8 cellular contexts compared by ENCODE assay signal in the genomic region with DNA sequence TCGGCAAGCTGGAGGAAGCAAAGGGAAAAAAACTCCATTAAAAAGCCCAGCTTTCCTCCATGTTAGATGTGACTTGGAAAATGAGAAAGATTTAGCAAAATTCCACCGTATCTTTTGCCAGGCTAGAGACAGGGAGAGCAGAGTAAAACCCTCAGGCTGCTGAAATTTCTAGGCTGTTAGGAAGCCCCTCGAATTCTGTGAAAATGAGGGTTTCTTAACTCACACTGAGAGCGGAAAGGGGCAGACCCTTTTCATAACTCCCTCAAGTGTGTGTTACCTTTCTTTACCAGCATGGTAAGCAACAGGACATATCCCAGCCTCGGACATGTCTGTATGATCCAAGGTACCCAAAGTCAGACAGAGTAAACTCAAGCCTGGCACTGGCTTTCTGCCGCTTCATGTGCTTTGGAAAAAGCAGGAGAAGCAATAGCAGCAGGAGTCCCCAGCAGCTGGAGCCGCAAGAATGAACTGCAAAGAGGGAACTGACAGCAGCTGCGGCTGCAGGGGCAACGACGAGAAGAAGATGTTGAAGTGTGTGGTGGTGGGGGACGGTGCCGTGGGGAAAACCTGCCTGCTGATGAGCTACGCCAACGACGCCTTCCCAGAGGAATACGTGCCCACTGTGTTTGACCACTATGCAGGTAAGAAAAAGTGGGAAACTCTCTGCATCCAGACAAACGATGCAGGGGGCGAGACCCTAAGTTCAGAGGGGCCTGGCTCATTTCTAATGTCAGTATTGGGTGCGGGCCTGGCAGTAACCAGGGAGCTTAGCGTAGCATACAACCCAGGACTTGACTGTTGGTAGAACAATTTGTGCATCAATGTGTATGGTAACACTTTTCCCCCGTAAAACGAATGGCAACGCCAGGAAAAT. TPM values are rescaled to one million over a fixed set of nuclear protein-coding genes. Genes with fewer than 3 reads are reported as not detected.
DNase-seq lines count a peak whose midpoint lies in the region; ATAC-seq, FAIRE-seq and TF ChIP-seq lines count a peak whose summit lies in the region.

A gene (plus strand): TSS at position 37 of the 874 bp plus-strand sequence. CDS start 427 bp downstream, at position 464.

- BruUV-seq in HepG2 (replicated peaks; lab: Mats Ljungman, UMichigan): TSS peak; percentile 92

- H3K4me3 ChIP-seq in HepG2 (replicated peaks in 1 of 3; ENCODE audit: insufficient read depth in 1 of 3, low read depth in 2 of 3, low read length in 3 of 3) (peak within 1 kb of the TSS; percentile 36 to 51 (median 46); a peak in 5 of 6 replicates), thoracic aorta (peak within 1 kb of the TSS; percentile 72)

- TF ChIP-seq CTCF in chondrocyte (IDR thresholded peaks at IDR 0.05) (peak; percentile 31), HepG2 (CRISPR knock-in tag; IDR thresholded peaks at IDR 0.05) (no peak), thoracic aorta (IDR thresholded peaks at IDR 0.05) (no peak)

- H3K79me2 ChIP-seq in HepG2 (ENCODE audit: insufficient read depth, low read length): no peaks in the 10 kb centered on the region

- CTCF ChIA-PET in HepG2 (lab: Yijun Ruan, JAX; ENCODE audit: low intra/inter-chr PET ratio, low total read pairs): no interaction called here

- no peak within 1 kb of the TSS for H3K27ac Mint-ChIP-seq in chondrocyte (ENCODE audit: unreplicated experiment)

- H3K4me3 Mint-ChIP-seq in chondrocyte (ENCODE audit: unreplicated experiment): no peak within 1 kb of the TSS

- H2AFZ ChIP-seq in HepG2 (ENCODE audit: low read length): peak within 1 kb of the TSS; percentile 93

- no peaks in the 10 kb centered on the region for H3K36me3 ChIP-seq in HepG2 (replicated peaks in 1 of 2; ENCODE audit: control insufficient read depth in 1 of 2, insufficient read depth in 2 of 2, low read length in 2 of 2)
- no peaks in the 10 kb centered on the region for H3K36me3 ChIP-seq in thoracic aorta

- no peaks in the 10 kb centered on the region for H4K20me1 ChIP-seq in HepG2 (ENCODE audit: insufficient read depth, low read length)

- H3K27me3 ChIP-seq in HepG2 (ENCODE audit: control insufficient read depth in 1 of 2, insufficient read depth in 2 of 2, low read length in 2 of 2) (no peaks in the 10 kb centered on the region; a peak in 1 of 5 replicates), thoracic aorta (replicated peaks; ENCODE audit: insufficient read depth) (no peaks in the 10 kb centered on the region)

- intact Hi-C loops in HepG2 (cut with micrococcal nuclease; ENCODE audit: unreplicated experiment): no loop called here

- no peak for FAIRE-seq in HepG2 (lab: Jason Lieb, UNC)

- H3K9me3 ChIP-seq in HepG2 (ENCODE audit: low read length) (no peaks in the 10 kb centered on the region), thoracic aorta (no peaks in the 10 kb centered on the region)

- POLR2A ChIA-PET in HepG2 (lab: Yijun Ruan, JAX): no interaction called here

- no peak for TF ChIP-seq RAD21 in HepG2 (CRISPR knock-in tag; IDR thresholded peaks at IDR 0.05)

- no peaks in the 10 kb centered on the region for H3K36me3 Mint-ChIP-seq in chondrocyte (ENCODE audit: low read depth)

- TF ChIP-seq EP300 in HepG2 (IDR thresholded peaks at IDR 0.05; ENCODE audit: low read depth in 2 of 2, low read length in 2 of 2) (no peak), HepG2 (CRISPR knock-in tag; IDR thresholded peaks at IDR 0.05; ENCODE audit: borderline replicate concordance) (no peak)

- peak within 1 kb of the TSS; percentile 71 for H3K4me2 ChIP-seq in HepG2 (ENCODE audit: low read depth, low read length)

- H3K27ac ChIP-seq in HepG2 (ENCODE audit: extremely low read length, insufficient read depth, low read length) (peak within 1 kb of the TSS; percentile 6), thoracic aorta (peak within 1 kb of the TSS; percentile 83 to 87)

- H3K4me1 Mint-ChIP-seq in chondrocyte (ENCODE audit: low read depth): peaks cover 7% of the 10 kb centered on the region

- TF ChIP-seq POLR2A in HepG2 (IDR thresholded peaks at IDR 0.05; ENCODE audit: insufficient read depth in 1 of 2, low read depth in 2 of 2, low read length in 2 of 2): no peak

- ATAC-seq in HepG2 (peak; percentile 50), thoracic aorta (ENCODE audit: insufficient number of reproducible peaks, low FRiP score, low read depth) (no peak), GM21737 (IDR thresholded peaks at IDR 0.05; ENCODE audit: unreplicated experiment) (no peak), HG03354 (IDR thresholded peaks at IDR 0.05; ENCODE audit: poor library complexity, severe bottlenecking, unreplicated experiment) (no peak)

- 73% methylated on average over 23 of the region's 23 CpGs for WGBS in HepG2 (ENCODE audit: low lambda C conversion rate)

- no peaks in the 10 kb centered on the region for H3K9me3 Mint-ChIP-seq in chondrocyte (ENCODE audit: low read depth)

- H3K27me3 Mint-ChIP-seq in chondrocyte (ENCODE audit: low read depth): no peaks in the 10 kb centered on the region

- H3K4me1 ChIP-seq in HepG2 (ENCODE audit: insufficient read depth, low read length) (peaks cover 18% of the 10 kb centered on the region), thoracic aorta (ENCODE audit: control insufficient read depth in 1 of 2, low read depth in 2 of 2) (peaks cover 2 to 26% of the 10 kb centered on the region in 2 donors)

- peak; percentile 83 for DNase-seq in NCI-H1092 treated with DMSO at 0.1 percent for 48 hours (lab: John Stamatoyannopoulos, UW)
- DNase-seq in chondrocyte (ENCODE audit: low spot score): peak; percentile 83
- no peak for DNase-seq in HepG2 (ENCODE audit: low spot score)
- no peak for DNase-seq in thoracic aorta (ENCODE audit: low spot score)
- no peak for DNase-seq in glomerular visceral epithelial cell (ENCODE audit: extremely low spot score)
- DNase-seq in activated gamma-delta T cell (lab: John Stamatoyannopoulos, UW): no peak

- peak within 1 kb of the TSS; percentile 43 for H3K9ac ChIP-seq in HepG2 (ENCODE audit: insufficient read depth, low read depth, low read length)

- in situ Hi-C loops in HepG2 (cut with HindIII; ENCODE audit: extremely low pct_ligation_motif_present, low pct_unique_long_range_greater_than_20kb): no loop called here

TF ChIP-seq in HepG2, 621 proteins besides CTCF, POLR2A, EP300 and RAD21 (continues in another document):
- TF ChIP-seq, protein P1, sequence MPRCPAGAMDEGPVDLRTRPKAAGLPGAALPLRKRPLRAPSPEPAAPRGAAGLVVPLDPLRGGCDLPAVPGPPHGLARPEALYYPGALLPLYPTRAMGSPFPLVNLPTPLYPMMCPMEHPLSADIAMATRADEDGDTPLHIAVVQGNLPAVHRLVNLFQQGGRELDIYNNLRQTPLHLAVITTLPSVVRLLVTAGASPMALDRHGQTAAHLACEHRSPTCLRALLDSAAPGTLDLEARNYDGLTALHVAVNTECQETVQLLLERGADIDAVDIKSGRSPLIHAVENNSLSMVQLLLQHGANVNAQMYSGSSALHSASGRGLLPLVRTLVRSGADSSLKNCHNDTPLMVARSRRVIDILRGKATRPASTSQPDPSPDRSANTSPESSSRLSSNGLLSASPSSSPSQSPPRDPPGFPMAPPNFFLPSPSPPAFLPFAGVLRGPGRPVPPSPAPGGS (CRISPR knock-in tag; IDR thresholded peaks at IDR 0.05): no peak
- no peak for TF ChIP-seq NFATC3 (CRISPR knock-in tag; IDR thresholded peaks at IDR 0.05)
- TF ChIP-seq CREB1 (IDR thresholded peaks at IDR 0.05): no peak
- TF ChIP-seq CREB1 (CRISPR knock-in tag; IDR thresholded peaks at IDR 0.05): peak; percentile 4; the same call in 1 of the 2 replicates
- no peak for TF ChIP-seq NR2F2 (IDR thresholded peaks at IDR 0.05; ENCODE audit: borderline replicate concordance, low read depth)
- no peak for TF ChIP-seq ZNF775 (CRISPR knock-in tag; IDR thresholded peaks at IDR 0.05; ENCODE audit: borderline replicate concordance)
- 0 out of 2 replicates have a peak, but pooled peaks have one; percentile 7 for TF ChIP-seq MED1 (CRISPR knock-in tag; IDR thresholded peaks at IDR 0.05)
- TF ChIP-seq ZBTB38 (CRISPR knock-in tag; IDR thresholded peaks at IDR 0.05): 0 out of 2 replicates have a peak, but pooled peaks have one; percentile 43
- TF ChIP-seq, protein P2, sequence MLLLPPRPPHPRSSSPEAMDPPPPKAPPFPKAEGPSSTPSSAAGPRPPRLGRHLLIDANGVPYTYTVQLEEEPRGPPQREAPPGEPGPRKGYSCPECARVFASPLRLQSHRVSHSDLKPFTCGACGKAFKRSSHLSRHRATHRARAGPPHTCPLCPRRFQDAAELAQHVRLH (CRISPR knock-in tag; IDR thresholded peaks at IDR 0.05; ENCODE audit: borderline replicate concordance, low read depth): 0 out of 2 replicates have a peak, but pooled peaks have one; percentile 0

RNA-seq across cellular contexts. Expression of the gene that starts here (rescaled TPM):
- total RNA-seq in chondrocyte (37.1 to 55.1 TPM (median 39.2 TPM) in 3 replicates), HepG2 (2016; rRNA removed; fragmentation: Illumina TruSeq; extraction: Trizol) (0.22 and 0.49 TPM in 2 replicates), thoracic aorta (10 to 100 TPM in 1 of 2 donors, 1 to 10 TPM in 1; 7.6 to 23.4 TPM)
- not detected in 2 replicates for total RNA-seq in HepG2 (2016; cell fraction: cytosol; rRNA removed; fragmentation: Illumina TruSeq; extraction: Trizol; ENCODE audit: low read depth)
- total RNA-seq in HepG2 (2016; cell fraction: insoluble cytoplasmic fraction; rRNA removed; fragmentation: Illumina TruSeq; extraction: Trizol): 0.22 and 0.43 TPM in 2 replicates
- 0.28 and 0.71 TPM in 2 replicates for total RNA-seq in HepG2 (2016; cell fraction: membrane; rRNA removed; fragmentation: Illumina TruSeq; extraction: Trizol)
- 1.0 and 1.2 TPM in 2 replicates for total RNA-seq in HepG2 (2016; cell fraction: nucleus; rRNA removed; fragmentation: Illumina TruSeq; extraction: Trizol)
- 1.3 and 1.4 TPM in 2 replicates for polyA plus RNA-seq in HepG2 (2011; rRNA removed)
- polyA plus RNA-seq in HepG2 (2011; cell fraction: cytosol; rRNA removed): 0.99 and 1.4 TPM in 2 replicates
- 1.9 and 2.4 TPM in 2 replicates for polyA plus RNA-seq in HepG2 (2011; cell fraction: nucleus; rRNA removed)
- polyA plus RNA-seq in HepG2 (2012): 0.11 and 0.33 TPM in 2 replicates
- polyA plus RNA-seq in HepG2 (2016; cell fraction: cytosol; fragmentation: Illumina TruSeq; extraction: Trizol; ENCODE audit: low read depth): 0.18 and 0.65 TPM in 2 replicates
- 1.3 and 2.2 TPM in 2 replicates for polyA plus RNA-seq in HepG2 (2016; cell fraction: insoluble cytoplasmic fraction; fragmentation: Illumina TruSeq; extraction: Trizol; ENCODE audit: low read depth)
- 0.80 and 1.1 TPM in 2 replicates for polyA plus RNA-seq in HepG2 (2016; cell fraction: membrane; fragmentation: Illumina TruSeq; extraction: Trizol; ENCODE audit: low read depth)
- 2.5 and 3.3 TPM in 2 replicates for polyA plus RNA-seq in HepG2 (2016; cell fraction: nucleus; fragmentation: Illumina TruSeq; extraction: Trizol; ENCODE audit: insufficient read depth, low read depth)
- 3.5 TPM in 1 of 2 replicates, not detected in the other for polyA minus RNA-seq in HepG2 (2011; rRNA and poly(A)+ RNA removed; ENCODE audit: low replicate concordance)
- polyA minus RNA-seq in HepG2 (2011; cell fraction: cytosol; rRNA and poly(A)+ RNA removed): 0.40 TPM in 1 of 2 replicates, not detected in the other
- 4.4 and 11.3 TPM in 2 replicates for polyA minus RNA-seq in HepG2 (2011; cell fraction: nucleus; rRNA and poly(A)+ RNA removed)

Comparison
In these comparisons a context has a peak if more than half of its experiments do, and no peak if none do; other contexts are left out.
1. DNase-seq: peak in NCI-H1092 treated with DMSO at 0.1 percent for 48 hours (single experiment) and chondrocyte (single experiment); none in HepG2 (single experiment), thoracic aorta (single experiment), glomerular visceral epithelial cell (single experiment) and activated gamma-delta T cell (single experiment).